Comparison of ENCODE assay signal across 9 cellular contexts in genomic region chr5:172773481-172774469, GRCh38. TPM values are rescaled to one million over a fixed set of nuclear protein-coding genes. Genes with fewer than 3 reads are reported as not detected.
DNase-seq lines count a peak whose midpoint lies in the region; ATAC-seq and TF ChIP-seq lines count a peak whose summit lies in the region.
"Had no signal": no experiment of that assay in that cellular context is flagged by ENCODE, and none has a peak within 500 bp of the region (broad histone marks: within the 10 kb centered on the region; RNA-seq: fewer than 3 reads in every experiment).

No MANE protein-coding gene starts in this region.

- TF ChIP-seq POLR2A in adrenal gland (IDR thresholded peaks at IDR 0.05) (no peak), suprapubic skin (IDR thresholded peaks at IDR 0.05) (no peak)

- H3K27me3 ChIP-seq in adrenal gland (no peaks in the 10 kb centered on the region), left lung (no peaks in the 10 kb centered on the region), suprapubic skin (no peaks in the 10 kb centered on the region)

- TF ChIP-seq CTCF in adrenal gland (IDR thresholded peaks at IDR 0.05) (no peak), left lung (IDR thresholded peaks at IDR 0.05) (no peak), suprapubic skin (IDR thresholded peaks at IDR 0.05) (no peak)

- no peaks in the 10 kb centered on the region for H3K9me3 ChIP-seq in adrenal gland (replicated peaks in 1 of 3)
- no peaks in the 10 kb centered on the region for H3K9me3 ChIP-seq in left lung
- H3K9me3 ChIP-seq in suprapubic skin = no peaks in the 10 kb centered on the region

- intact Hi-C loops in adrenal gland (cut with DNase I) = loop anchor here (5.0 to 10.0 kb wide), 2 partner anchors 94 to 131 kb away; no protein-coding TSS in a partner anchor
- intact Hi-C loops in left lung (cut with DNase I) = loop anchor here in 1 of 2 donors (10.0 kb wide), 2 partner anchors 59 to 91 kb away; no protein-coding TSS in a partner anchor

- WGBS in adrenal gland, 4 donors = 58 to 68% (median 63%) methylated on average over 11 of the region's 11 CpGs
- WGBS in suprapubic skin = 85% methylated on average over 11 of the region's 11 CpGs

- H3K27ac ChIP-seq in adrenal gland (peak overlapping the region; percentile 97 to 100 (median 99)), left lung (peak overlapping the region; percentile 100), suprapubic skin (peak overlapping the region; percentile 100)

- no peak for TF ChIP-seq EP300 in suprapubic skin (IDR thresholded peaks at IDR 0.05)

- H3K36me3 ChIP-seq in adrenal gland (replicated peaks in 1 of 2) (peaks cover 0 to 13% of the 10 kb centered on the region in 2 donors), left lung (peaks cover 0 to 17% of the 10 kb centered on the region in 2 donors), suprapubic skin (peaks cover 20% of the 10 kb centered on the region)

- H3K4me3 ChIP-seq in adrenal gland (no peak overlapping the region), left lung (no peak overlapping the region), suprapubic skin (no peak overlapping the region)

- no peak for DNase-seq in activated CD4-positive, CD25-positive, alpha-beta regulatory T cell treated with anti-CD3 and anti-CD28 coated beads, Interleukin-2, amount 50 U/mL, for 72 hours
- DNase-seq in adrenal gland (peak; percentile 53 to 81 (median 75)), left lung (no peak), suprapubic skin (ENCODE audit: low spot score in 2 of 2) (no peak)
- DNase-seq: NCI-H510A had no signal

- peaks cover 26 to 65% of the 10 kb centered on the region in 2 donors for H3K4me1 ChIP-seq in adrenal gland (replicated peaks in 1 of 2)
- peaks cover 52 to 84% of the 10 kb centered on the region in 2 donors for H3K4me1 ChIP-seq in left lung
- peaks cover 72% of the 10 kb centered on the region for H3K4me1 ChIP-seq in suprapubic skin

- ATAC-seq in activated CD4-positive, CD25-positive, alpha-beta regulatory T cell treated with anti-CD3 and anti-CD28 coated beads, Interleukin-2, amount 50 U/mL, for 24 hours = peak; percentile 23 to 34
- ATAC-seq in left lung (no peak), HG02973 (IDR thresholded peaks at IDR 0.05; ENCODE audit: unreplicated experiment) (no peak), GM21723 (IDR thresholded peaks at IDR 0.05; ENCODE audit: unreplicated experiment) (no peak), HG03565 (IDR thresholded peaks at IDR 0.05; ENCODE audit: unreplicated experiment) (no peak)

RNA-seq across cellular contexts. Expression of gene DUSP1, which starts 2.8 kb away (rescaled TPM):
- total RNA-seq in adrenal gland (100 to 1,000 TPM in 7 of 8 donors, 10 to 100 TPM in 1; 60.5 to 603 (median 339) TPM), left lung (100 to 1,000 TPM; 203 to 239 TPM), suprapubic skin (1,000 to 10,000 TPM; 1,246 to 2,948 (median 1,762) TPM)
- polyA plus RNA-seq in adrenal gland = 100 to 1,000 TPM in 1 of 3 donors, 10 to 100 TPM in 2; 59.5 to 107 (median 77.1) TPM

Comparison
In these comparisons a context has a peak if more than half of its experiments do, and no peak if none do; other contexts are left out.
1. ATAC-seq: peak in activated CD4-positive, CD25-positive, alpha-beta regulatory T cell treated with anti-CD3 and anti-CD28 coated beads, Interleukin-2, amount 50 U/mL, for 24 hours (2 of 2); none in left lung (single experiment), HG02973 (single experiment), GM21723 (single experiment) and HG03565 (single experiment).
2. DNase-seq: peak in adrenal gland (7 of 7); none in activated CD4-positive, CD25-positive, alpha-beta regulatory T cell treated with anti-CD3 and anti-CD28 coated beads, Interleukin-2, amount 50 U/mL, for 72 hours (single experiment), left lung (0 of 2) and suprapubic skin (0 of 2).
3. Peak in every context shown above with its lines, with median percentiles within 50 percentile points of each other: H3K27ac ChIP-seq.